22 cellular contexts compared by ENCODE assay signal in the genomic region with DNA sequence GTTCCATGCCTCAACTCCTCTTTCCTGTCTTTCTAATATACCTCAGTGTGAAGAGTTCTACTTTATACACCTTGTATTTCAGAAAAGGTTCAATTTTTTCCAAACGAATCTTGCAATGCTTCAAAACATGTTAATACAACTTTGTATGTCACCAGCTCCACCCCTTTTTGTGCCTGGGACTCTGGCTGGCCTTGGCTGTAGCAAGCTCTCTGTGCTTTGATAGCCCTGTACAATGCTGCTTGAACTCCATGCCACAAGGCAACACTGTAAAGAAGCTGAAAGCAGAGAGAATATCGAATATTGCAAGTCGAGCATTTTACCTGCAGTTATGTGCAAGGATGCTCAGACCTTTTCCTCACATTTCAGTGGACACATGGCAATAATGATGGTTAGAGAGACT. TPM values are rescaled to one million over a fixed set of nuclear protein-coding genes. Genes with fewer than 3 reads are reported as not detected.
"Had no signal": no experiment of that assay in that cellular context is flagged by ENCODE, and none has a peak within 500 bp of the region (broad histone marks: within the 10 kb centered on the region; RNA-seq: fewer than 3 reads in every experiment).

No MANE protein-coding gene starts in this region.

- H3K27ac Mint-ChIP-seq: activated CD4-positive, alpha-beta T cell treated with anti-CD3 and anti-CD28 coated beads, Interleukin-2, amount 10 ng/mL, durations not matched to agents 7 days and 5 days; activated naive CD4-positive, alpha-beta T cell treated with anti-CD3 and anti-CD28 coated beads, Interleukin-2, amount 50 U/mL, for 24 hours; activated T-cell treated with anti-CD3 and anti-CD28 coated beads, Interleukin-2, amount 50 U/mL, for 72 hours; effector memory CD8-positive, alpha-beta T cell; memory B cell; naive B cell; neural progenitor cell; T-helper 1 cell treated with Interleukin-12 subunit alpha and Interleukin-12 subunit beta and Interleukin-4 antibody, amounts not matched to agents 30 μg/mL and 1 μg/mL, for 36 hours had no signal

- ATAC-seq: activated CD4-positive, CD25-positive, alpha-beta regulatory T cell treated with anti-CD3 and anti-CD28 coated beads, Interleukin-2, amount 50 U/mL, for 24 hours; activated T-cell treated with anti-CD3 and anti-CD28 coated beads, Interleukin-2, amount 50 U/mL, for 72 hours; effector memory CD8-positive, alpha-beta T cell; mucosa of descending colon had no signal

- H3K27ac ChIP-seq: prostate gland had no signal

- H3K4me3 Mint-ChIP-seq: activated CD4-positive, alpha-beta T cell treated with anti-CD3 and anti-CD28 coated beads, Interleukin-2, amount 10 ng/mL, durations not matched to agents 7 days and 5 days; activated naive CD4-positive, alpha-beta T cell treated with anti-CD3 and anti-CD28 coated beads, Interleukin-2, amount 50 U/mL, for 24 hours; activated T-cell treated with anti-CD3 and anti-CD28 coated beads, Interleukin-2, amount 50 U/mL, for 72 hours; effector memory CD8-positive, alpha-beta T cell; memory B cell; naive B cell; neural progenitor cell; T-helper 1 cell treated with Interleukin-12 subunit alpha and Interleukin-12 subunit beta and Interleukin-4 antibody, amounts not matched to agents 30 μg/mL and 1 μg/mL, for 36 hours had no signal

- H3K9me3 ChIP-seq: esophagus squamous epithelium, mucosa of descending colon, prostate gland, transverse colon had no signal

- H3K4me3 ChIP-seq: esophagus squamous epithelium, mucosa of descending colon, neural progenitor cell, prostate gland, transverse colon had no signal

- H3K9ac ChIP-seq: neural progenitor cell had no signal

- H3K27me3 Mint-ChIP-seq: activated CD4-positive, alpha-beta T cell treated with anti-CD3 and anti-CD28 coated beads, Interleukin-2, amount 10 ng/mL, durations not matched to agents 7 days and 5 days; activated naive CD4-positive, alpha-beta T cell treated with anti-CD3 and anti-CD28 coated beads, Interleukin-2, amount 50 U/mL, for 24 hours; effector memory CD8-positive, alpha-beta T cell; memory B cell; naive B cell had no signal

- H3K9me3 Mint-ChIP-seq: activated CD4-positive, alpha-beta T cell treated with anti-CD3 and anti-CD28 coated beads, Interleukin-2, amount 10 ng/mL, durations not matched to agents 7 days and 5 days; activated naive CD4-positive, alpha-beta T cell treated with anti-CD3 and anti-CD28 coated beads, Interleukin-2, amount 50 U/mL, for 24 hours; activated T-cell treated with anti-CD3 and anti-CD28 coated beads, Interleukin-2, amount 50 U/mL, for 72 hours; effector memory CD8-positive, alpha-beta T cell; memory B cell; neural progenitor cell; T-helper 1 cell treated with Interleukin-12 subunit alpha and Interleukin-12 subunit beta and Interleukin-4 antibody, amounts not matched to agents 30 μg/mL and 1 μg/mL, for 36 hours had no signal

- H3K36me3 Mint-ChIP-seq: naive B cell had no signal

- DNase-seq: activated CD4-positive, alpha-beta T cell treated with anti-CD3 and anti-CD28 coated beads, Interleukin-2, amount 10 ng/mL, durations not matched to agents 7 days and 5 days; activated gamma-delta T cell; activated T-cell treated with anti-CD3 and anti-CD28 coated beads, Interleukin-2, amount 50 U/mL, for 72 hours; effector memory CD8-positive, alpha-beta T cell; esophagus squamous epithelium; hippocampal formation; mucosa of descending colon; naive B cell; stimulated activated CD4-positive, alpha-beta T cell treated with anti-CD3 and anti-CD28 coated beads, Interleukin-12 subunit alpha, Interleukin-12 subunit beta, amount 100 ng/mL, for 4 hours; stimulated activated CD4-positive, alpha-beta T cell treated with anti-CD3 and anti-CD28 coated beads, Interleukin-1b, Interleukin-23, amount 100 ng/mL, for 48 hours; stimulated activated CD8-positive, alpha-beta memory T cell treated with anti-CD3 and anti-CD28 coated beads, Interleukin-4, amount 100 ng/mL, for 48 hours; stimulated activated naive CD4-positive, alpha-beta T cell; transverse colon had no signal

- H3K27me3 ChIP-seq: esophagus squamous epithelium, neural progenitor cell, transverse colon had no signal

- H3K4me1 Mint-ChIP-seq: activated CD4-positive, alpha-beta T cell treated with anti-CD3 and anti-CD28 coated beads, Interleukin-2, amount 10 ng/mL, durations not matched to agents 7 days and 5 days; activated naive CD4-positive, alpha-beta T cell treated with anti-CD3 and anti-CD28 coated beads, Interleukin-2, amount 50 U/mL, for 24 hours; memory B cell; naive B cell had no signal

- H3K36me3 ChIP-seq: prostate gland had no signal

- H3K4me1 ChIP-seq: esophagus squamous epithelium, neural progenitor cell, prostate gland, transverse colon had no signal

RNA-seq across cellular contexts. Expression of gene SLC16A12, which starts 57.1 kb away (rescaled TPM):
- total RNA-seq: activated CD4-positive, alpha-beta T cell treated with anti-CD3 and anti-CD28 coated beads, Interleukin-2, amount 10 ng/mL, durations not matched to agents 7 days and 5 days; activated CD8-positive, alpha-beta memory T cell treated with anti-CD3 and anti-CD28 coated beads for 36 hours; activated T-cell treated with anti-CD3 and anti-CD28 coated beads, Interleukin-2, amount 50 U/mL, for 72 hours; bronchial epithelial cell; dermis microvascular lymphatic vessel endothelial cell had no signal
